Comparison of ENCODE assay signal across 1 cellular context in the genomic region with DNA sequence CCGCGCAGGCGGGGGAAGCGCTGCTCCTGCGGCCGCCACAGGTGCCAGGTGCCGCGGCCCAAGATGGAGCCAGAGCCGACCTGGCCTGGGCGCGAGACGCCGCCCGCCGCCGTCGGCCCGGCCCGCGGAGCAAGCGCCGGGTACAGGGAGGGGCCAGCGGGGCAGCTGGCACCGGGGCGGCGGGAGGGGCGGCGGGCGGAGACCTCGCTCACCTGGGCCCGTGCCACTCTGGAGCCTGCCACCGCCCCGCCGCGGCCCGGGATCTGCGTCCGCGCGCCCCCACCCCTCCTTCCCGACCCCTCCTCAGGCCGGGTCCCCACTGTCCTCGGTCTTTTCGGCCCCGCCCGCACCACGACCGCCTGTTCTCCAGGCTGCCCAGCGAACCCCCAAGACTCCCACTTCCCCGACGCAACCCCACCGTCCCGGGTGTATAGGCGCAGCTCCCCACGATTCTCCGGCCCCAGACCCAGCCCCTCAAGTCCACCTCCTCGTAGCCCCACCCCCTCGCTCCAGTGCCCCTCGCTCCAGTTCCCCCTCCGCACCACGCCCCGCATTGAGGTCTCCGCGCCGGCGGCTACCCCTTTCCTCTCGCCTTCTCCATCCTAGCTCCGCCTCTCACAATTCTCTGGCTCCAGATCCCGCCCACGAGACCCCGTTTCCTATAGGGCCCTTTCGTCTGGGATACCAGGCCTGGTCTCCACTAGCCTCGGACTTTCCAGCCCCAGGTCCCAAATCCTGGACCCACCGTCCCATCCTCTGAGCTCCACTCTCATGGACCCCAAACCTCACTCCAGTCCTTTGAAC.
TF ChIP-seq lines count a peak whose summit lies in the region.

Gene GPRIN2 (minus strand): TSS at position 144 of the 804 bp plus-strand sequence. CDS start 5,922 bp downstream, outside the sequence.

TF ChIP-seq in IMR-90, 13 proteins besides CTCF, POLR2A, EP300 and RAD21 (continued from another document):
- TF ChIP-seq, protein P1, sequence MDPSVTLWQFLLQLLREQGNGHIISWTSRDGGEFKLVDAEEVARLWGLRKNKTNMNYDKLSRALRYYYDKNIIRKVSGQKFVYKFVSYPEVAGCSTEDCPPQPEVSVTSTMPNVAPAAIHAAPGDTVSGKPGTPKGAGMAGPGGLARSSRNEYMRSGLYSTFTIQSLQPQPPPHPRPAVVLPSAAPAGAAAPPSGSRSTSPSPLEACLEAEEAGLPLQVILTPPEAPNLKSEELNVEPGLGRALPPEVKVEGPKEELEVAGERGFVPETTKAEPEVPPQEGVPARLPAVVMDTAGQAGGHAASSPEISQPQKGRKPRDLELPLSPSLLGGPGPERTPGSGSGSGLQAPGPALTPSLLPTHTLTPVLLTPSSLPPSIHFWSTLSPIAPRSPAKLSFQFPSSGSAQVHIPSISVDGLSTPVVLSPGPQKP (IDR thresholded peaks at IDR 0.05; ENCODE audit: borderline replicate concordance, low read depth, low read length), result no peak
- TF ChIP-seq NFE2L2 (IDR thresholded peaks at IDR 0.05; ENCODE audit: low read depth, low read length) (no peak), MXI1 (IDR thresholded peaks at IDR 0.05; ENCODE audit: borderline replicate concordance, low read depth, low read length) (no peak), CHD1 (IDR thresholded peaks at IDR 0.05; ENCODE audit: low read depth, low read length) (no peak)
